6 cellular contexts compared by ENCODE assay signal in the genomic region with DNA sequence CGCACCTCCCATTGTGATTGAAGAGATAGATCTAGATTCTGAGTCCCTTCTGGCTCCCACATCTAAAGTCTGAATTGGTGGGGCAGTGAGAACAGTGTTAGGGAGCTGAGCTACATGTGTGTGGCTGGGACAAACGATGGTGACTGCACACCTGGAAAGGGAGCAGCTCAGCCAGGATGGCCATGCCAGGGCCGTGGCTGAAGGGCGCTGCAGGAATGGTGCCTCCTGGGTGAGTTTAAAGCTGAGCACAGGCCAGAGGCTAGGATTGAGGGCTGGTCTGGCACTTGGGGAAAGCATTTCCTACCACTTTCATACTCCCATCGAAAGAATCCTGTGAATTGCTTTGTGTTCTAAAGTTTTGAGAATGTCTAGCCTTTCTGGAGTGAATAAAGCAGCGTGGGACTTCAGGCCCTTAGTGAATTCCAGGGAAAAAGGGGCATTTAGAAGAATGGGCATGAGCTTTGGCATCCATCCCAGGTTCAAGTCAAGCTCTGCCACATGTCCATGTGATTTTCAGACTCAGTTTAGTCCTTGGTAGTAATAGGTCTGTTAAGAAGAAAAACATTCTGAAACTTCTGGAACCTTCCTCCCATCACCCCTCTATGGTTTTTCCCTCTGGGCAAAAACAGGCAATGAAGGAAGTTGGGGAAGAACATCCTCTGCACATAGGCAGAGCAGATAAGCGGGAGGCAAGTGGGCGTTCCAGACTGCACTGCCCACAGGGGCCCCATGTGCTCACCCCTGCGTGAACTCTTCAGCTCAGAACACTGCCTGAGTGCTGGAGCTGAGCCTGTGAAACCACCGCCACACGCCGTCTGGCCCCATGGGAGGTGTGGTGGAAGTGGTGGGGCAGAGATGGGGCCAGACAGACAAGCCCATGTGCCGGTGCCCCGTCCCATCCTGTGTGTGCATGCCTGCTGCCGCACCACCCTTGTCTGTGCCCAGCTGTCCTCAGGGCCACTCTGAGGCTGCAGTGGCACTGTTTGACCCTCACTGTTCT. TPM values are rescaled to one million over a fixed set of nuclear protein-coding genes. Genes with fewer than 3 reads are reported as not detected.
DNase-seq lines count a peak whose midpoint lies in the region; ATAC-seq lines count a peak whose summit lies in the region.

No MANE protein-coding gene starts in this region.

- ATAC-seq in GM18520 (IDR thresholded peaks at IDR 0.05; ENCODE audit: unreplicated experiment) (peak; percentile 98), HG03025 (IDR thresholded peaks at IDR 0.05; ENCODE audit: low FRiP score, unreplicated experiment) (peak; percentile 68), esophagus mucosa (peak; percentile 52)

- DNase-seq in activated gamma-delta T cell treated with Interleukin-2 at 50 U/mL for 16 hours (no peak), NCI-H187 treated with DMSO at 0.1 percent for 48 hours (lab: John Stamatoyannopoulos, UW) (no peak), NCI-H2029 treated with DMSO at 0.1 percent for 48 hours (lab: John Stamatoyannopoulos, UW) (no peak)

RNA-seq across cellular contexts. Expression of gene CPNE9, which starts 12.9 kb away (rescaled TPM):
- not detected for total RNA-seq in esophagus mucosa

RNA-seq across cellular contexts. Expression of gene BRPF1, which starts 40.8 kb away (rescaled TPM):
- total RNA-seq in esophagus mucosa: 11.9 TPM

RNA-seq across cellular contexts. Expression of gene MTMR14, which starts 41.4 kb away (rescaled TPM):
- total RNA-seq in esophagus mucosa: 22.0 TPM

RNA-seq across cellular contexts. Expression of gene OGG1, which starts 59.0 kb away (rescaled TPM):
- 9.6 TPM for total RNA-seq in esophagus mucosa
